Comparison of ENCODE assay signal across 16 cellular contexts in the genomic region with DNA sequence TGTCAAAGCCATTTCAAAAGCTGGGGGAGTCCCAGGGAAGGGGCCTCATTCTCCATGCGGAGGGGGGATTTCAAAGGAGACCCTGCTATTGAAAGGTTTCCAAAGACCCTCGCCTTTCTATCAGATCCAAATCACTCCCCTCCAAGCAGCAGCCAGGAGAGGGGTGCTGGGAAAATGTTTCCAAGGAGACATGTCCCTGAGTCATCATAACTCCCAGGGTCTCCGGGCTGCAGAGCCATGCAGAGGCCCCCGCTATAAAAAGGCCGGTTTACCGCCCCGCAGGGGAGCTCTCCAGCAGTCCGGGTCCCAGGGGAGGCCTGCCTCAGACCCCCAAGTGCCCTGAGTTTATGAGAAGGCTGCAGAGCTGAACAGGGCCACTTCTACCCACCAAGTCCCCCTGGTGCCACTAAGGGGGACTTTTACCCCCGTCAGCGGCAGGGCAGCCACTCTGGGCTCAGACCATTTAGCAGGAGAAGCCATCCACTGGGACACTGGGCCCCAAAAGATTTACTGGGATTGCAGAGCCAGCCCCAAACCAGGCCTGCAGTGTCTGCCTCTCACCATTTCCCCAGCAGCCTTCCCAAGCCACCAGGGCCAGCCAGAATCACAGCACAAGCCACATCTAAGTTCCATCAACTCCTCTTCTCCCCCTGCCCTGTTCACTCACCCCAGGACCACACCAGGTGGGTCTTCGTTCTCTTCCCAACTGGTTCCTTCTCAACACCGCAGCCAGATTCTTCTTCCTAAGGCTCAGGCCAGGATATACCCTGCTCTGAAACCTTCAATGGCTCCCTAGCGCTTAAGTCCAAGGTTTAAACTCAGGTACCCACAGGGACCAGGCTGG.
DNase-seq lines count a peak whose midpoint lies in the region; ATAC-seq and TF ChIP-seq lines count a peak whose summit lies in the region.
"Had no signal": no experiment of that assay in that cellular context is flagged by ENCODE, and none has a peak within 500 bp of the region (broad histone marks: within the 10 kb centered on the region; RNA-seq: fewer than 3 reads in every experiment).

No MANE protein-coding gene starts in this region.

- H3K9me2 ChIP-seq in SK-N-SH = no peaks in the 10 kb centered on the region

- H3K27me3 ChIP-seq in SK-N-SH (ENCODE audit: insufficient read depth) = no peaks in the 10 kb centered on the region
- H3K27me3 ChIP-seq in thoracic aorta (replicated peaks; ENCODE audit: insufficient read depth) = no peaks in the 10 kb centered on the region
- H3K27me3 ChIP-seq: stomach had no signal

- H3K9me3 Mint-ChIP-seq in chondrocyte (ENCODE audit: low read depth) (no peaks in the 10 kb centered on the region), mesothelial cell of epicardium (no peaks in the 10 kb centered on the region)
- H3K9me3 Mint-ChIP-seq: naive B cell had no signal

- H2AFZ ChIP-seq in SK-N-SH (ENCODE audit: low read depth) = peak overlapping the region; percentile 78; the same call in 1 of the 2 replicates

- no peak for TF ChIP-seq EP300 in SK-N-SH (IDR thresholded peaks at IDR 0.05; ENCODE audit: borderline replicate concordance in 1 of 2, low read depth in 1 of 2, low read length in 1 of 2)

- H3K36me3 ChIP-seq in SK-N-SH (replicated peaks in 1 of 2; ENCODE audit: control insufficient read depth in 1 of 2, insufficient read depth in 2 of 2, low read length in 1 of 2) (no peaks in the 10 kb centered on the region), thoracic aorta (no peaks in the 10 kb centered on the region)
- H3K36me3 ChIP-seq: stomach had no signal

- H3K4me1 Mint-ChIP-seq in chondrocyte (ENCODE audit: low read depth) (no peaks in the 10 kb centered on the region), mesothelial cell of epicardium (peaks cover 5% of the 10 kb centered on the region)
- H3K4me1 Mint-ChIP-seq: naive B cell had no signal

- H3K27ac ChIP-seq in SK-N-SH (ENCODE audit: low read depth in 2 of 2, low read length in 1 of 2) = peak overlapping the region; percentile 75 to 80
- H3K27ac ChIP-seq in thoracic aorta = peak overlapping the region; percentile 79 to 86
- H3K27ac ChIP-seq: 22Rv1 had no signal

- H3K9ac ChIP-seq in SK-N-SH = no peak overlapping the region

- 80% methylated on average over 6 of the region's 13 CpGs for WGBS in SK-N-SH (ENCODE audit: low lambda C conversion rate)

- H3F3A ChIP-seq in SK-N-SH (replicated peaks; ENCODE audit: insufficient read depth) = no peaks in the 10 kb centered on the region

- H3K27me3 Mint-ChIP-seq in chondrocyte (ENCODE audit: low read depth) = no peaks in the 10 kb centered on the region
- H3K27me3 Mint-ChIP-seq in mesothelial cell of epicardium (ENCODE audit: low read depth) = no peaks in the 10 kb centered on the region
- H3K27me3 Mint-ChIP-seq: naive B cell had no signal

- CTCF ChIA-PET in SK-N-SH (lab: Yijun Ruan, JAX) = interaction anchor here (1.4 to 2.3 kb wide), 2 partner anchors 28 to 44 kb away, joined by 3 to 7 read pairs; no protein-coding TSS in a partner anchor

- H3K9me3 ChIP-seq in SK-N-SH = no peaks in the 10 kb centered on the region
- no peaks in the 10 kb centered on the region for H3K9me3 ChIP-seq in thoracic aorta
- H3K9me3 ChIP-seq: stomach had no signal

- POLR2A ChIA-PET in SK-N-SH (lab: Yijun Ruan, JAX) = interaction anchor here (1.0 kb wide), 1 partner anchor 17 kb away, joined by 3 read pairs; no protein-coding TSS in a partner anchor

- peak; percentile 51 for DNase-seq in SK-N-SH
- no peak for DNase-seq in chondrocyte (ENCODE audit: low spot score)
- peak in 1 of 2 experiments; percentile 38 for DNase-seq in mesothelial cell of epicardium (ENCODE audit: low spot score in 2 of 2, unreplicated experiment in 2 of 2)
- DNase-seq in thoracic aorta (ENCODE audit: low spot score) = no peak
- no peak for DNase-seq in NCI-H69 (lab: John Stamatoyannopoulos, UW)
- DNase-seq in cortex of kidney (lab: John Stamatoyannopoulos, UW) = no peak
- DNase-seq: activated CD8-positive, alpha-beta memory T cell treated with anti-CD3 and anti-CD28 coated beads, Interleukin-2, amount 50 U/mL, for 4 hours; effector CD4-positive, alpha-beta T cell; foreskin melanocyte; naive B cell; NCI-H2171 treated with DMSO at 0.1 percent for 48 hours; stomach had no signal

- H3K4me2 ChIP-seq in SK-N-SH = peak overlapping the region; percentile 74; the same call in 1 of the 2 replicates

- H3K4me3 ChIP-seq in SK-N-SH (ENCODE audit: low read depth in 2 of 2, low read length in 1 of 2) (no peak overlapping the region), thoracic aorta (no peak overlapping the region)
- H3K4me3 ChIP-seq: skin epidermis, stomach had no signal

- H3K4me3 Mint-ChIP-seq in chondrocyte (ENCODE audit: unreplicated experiment) (no peak overlapping the region), mesothelial cell of epicardium (no peak overlapping the region)
- H3K4me3 Mint-ChIP-seq: naive B cell had no signal

- H4K20me1 ChIP-seq in SK-N-SH (ENCODE audit: insufficient read depth) = no peaks in the 10 kb centered on the region

- ATAC-seq in SK-N-SH treated with all-trans-retinoic acid at 6 μM for 48 hours (no peak), thoracic aorta (ENCODE audit: insufficient number of reproducible peaks, low FRiP score, low read depth) (no peak), GM21390 (IDR thresholded peaks at IDR 0.05; ENCODE audit: unreplicated experiment) (no peak)

- H3K27ac Mint-ChIP-seq in chondrocyte (ENCODE audit: unreplicated experiment) (peak overlapping the region; percentile 81), mesothelial cell of epicardium (peak overlapping the region; percentile 30)

- H3K79me2 ChIP-seq in SK-N-SH (ENCODE audit: insufficient read depth) = no peaks in the 10 kb centered on the region

- no peaks in the 10 kb centered on the region for H3K36me3 Mint-ChIP-seq in chondrocyte (ENCODE audit: low read depth)
- H3K36me3 Mint-ChIP-seq in mesothelial cell of epicardium = peaks cover 2% of the 10 kb centered on the region
- H3K36me3 Mint-ChIP-seq: naive B cell had no signal

- TF ChIP-seq RAD21 in SK-N-SH (IDR thresholded peaks at IDR 0.05; ENCODE audit: low read length) = no peak

- TF ChIP-seq CTCF in SK-N-SH (IDR thresholded peaks at IDR 0.05) = no peak
- TF ChIP-seq CTCF in chondrocyte (IDR thresholded peaks at IDR 0.05) = no peak
- TF ChIP-seq CTCF in mesothelial cell of epicardium (IDR thresholded peaks at IDR 0.05; ENCODE audit: unreplicated experiment) = no peak
- TF ChIP-seq CTCF in thoracic aorta (IDR thresholded peaks at IDR 0.05) = no peak

- H3K4me1 ChIP-seq in SK-N-SH (ENCODE audit: control insufficient read depth in 1 of 2, insufficient read depth in 2 of 2, low read depth in 1 of 2, low read length in 1 of 2) (peaks cover 26 to 54% of the 10 kb centered on the region in 2 experiments), thoracic aorta (ENCODE audit: control insufficient read depth in 1 of 2, low read depth in 2 of 2) (peaks cover 15 to 42% of the 10 kb centered on the region in 2 donors)

TF ChIP-seq in SK-N-SH, 30 proteins besides CTCF, POLR2A, EP300 and RAD21:
- no peak for TF ChIP-seq RCOR1 (IDR thresholded peaks at IDR 0.05; ENCODE audit: low read length)
- no peak for TF ChIP-seq GATA2 (CRISPR knock-in tag; IDR thresholded peaks at IDR 0.05)

TF ChIP-seq in SK-N-SH treated with all-trans-retinoic acid at 6 μM for 48 hours, 23 proteins besides CTCF, POLR2A, EP300 and RAD21:
- TF ChIP-seq, protein P1, sequence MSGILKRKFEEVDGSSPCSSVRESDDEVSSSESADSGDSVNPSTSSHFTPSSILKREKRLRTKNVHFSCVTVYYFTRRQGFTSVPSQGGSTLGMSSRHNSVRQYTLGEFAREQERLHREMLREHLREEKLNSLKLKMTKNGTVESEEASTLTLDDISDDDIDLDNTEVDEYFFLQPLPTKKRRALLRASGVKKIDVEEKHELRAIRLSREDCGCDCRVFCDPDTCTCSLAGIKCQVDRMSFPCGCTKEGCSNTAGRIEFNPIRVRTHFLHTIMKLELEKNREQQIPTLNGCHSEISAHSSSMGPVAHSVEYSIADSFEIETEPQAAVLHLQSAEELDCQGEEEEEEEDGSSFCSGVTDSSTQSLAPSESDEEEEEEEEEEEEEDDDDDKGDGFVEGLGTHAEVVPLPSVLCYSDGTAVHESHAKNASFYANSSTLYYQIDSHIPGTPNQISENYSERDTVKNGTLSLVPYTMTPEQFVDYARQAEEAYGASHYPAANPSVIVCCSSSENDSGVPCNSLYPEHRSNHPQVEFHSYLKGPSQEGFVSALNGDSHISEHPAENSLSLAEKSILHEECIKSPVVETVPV (CRISPR knock-in tag; IDR thresholded peaks at IDR 0.05) = no peak
TF ChIP-seq in SK-N-SH treated with all-trans-retinoic acid at 6 μM for 48 hours: peak in this region for 0.
